39 cellular contexts compared by ENCODE assay signal in the genomic region with DNA sequence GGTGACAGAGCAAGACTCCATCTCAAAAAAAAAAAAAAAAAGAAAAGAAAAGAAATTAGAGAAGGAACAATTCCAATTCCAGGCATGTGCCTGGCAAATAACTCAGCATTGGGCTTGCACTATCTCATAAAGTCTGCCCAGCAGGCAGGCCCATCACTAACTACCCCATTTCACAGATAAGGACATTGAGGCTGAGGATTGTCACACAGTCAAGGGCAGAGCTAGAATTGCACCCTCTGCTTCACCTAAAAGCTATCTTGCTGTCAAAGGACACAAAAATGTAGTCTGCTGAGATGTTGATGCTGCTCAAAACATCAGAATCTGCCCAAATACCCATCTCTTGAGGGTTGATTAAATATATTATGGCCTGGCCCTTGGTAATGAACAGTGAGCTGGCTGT.
"Had no signal": no experiment of that assay in that cellular context is flagged by ENCODE, and none has a peak within 500 bp of the region (broad histone marks: within the 10 kb centered on the region; RNA-seq: fewer than 3 reads in every experiment).

No MANE protein-coding gene starts in this region.

- H3K4me3 Mint-ChIP-seq: activated CD4-positive, alpha-beta memory T cell treated with anti-CD3 and anti-CD28 coated beads, Interleukin-2, amount 10 ng/mL, durations not matched to agents 7 days and 5 days; activated CD4-positive, alpha-beta T cell treated with anti-CD3 and anti-CD28 coated beads for 36 hours; activated CD4-positive, alpha-beta T cell treated with anti-CD3 and anti-CD28 coated beads, Interleukin-2, amount 10 ng/mL, durations not matched to agents 7 days and 5 days; activated CD8-positive, alpha-beta T cell treated with anti-CD3 and anti-CD28 coated beads, Interleukin-2, amount 10 ng/mL, durations not matched to agents 7 days and 5 days; activated naive CD4-positive, alpha-beta T cell treated with anti-CD3 and anti-CD28 coated beads for 36 hours; activated naive CD8-positive, alpha-beta T cell treated with anti-CD3 and anti-CD28 coated beads for 36 hours; activated T-cell treated with anti-CD3 and anti-CD28 coated beads, Interleukin-2, amount 50 U/mL, for 4 hours; activated T-cell treated with anti-CD3 and anti-CD28 coated beads, Interleukin-2, amount 50 U/mL, for 72 hours; activated T-helper 1 cell treated with anti-CD3 and anti-CD28 coated beads, Interleukin-12 subunit alpha, Interleukin-12 subunit beta, Interleukin-2, Interleukin-4 antibody, amounts not matched to agents 30 ng/mL and 10 ng/mL and 1 ng/mL, durations not matched to agents 14 hours and 24 hours and 36 hours; activated T-helper 17 cell treated with anti-CD3 and anti-CD28 coated beads, Interleukin-2, amount 50 U/mL, for 72 hours; T-helper 1 cell treated with Interleukin-12 subunit alpha and Interleukin-12 subunit beta and Interleukin-4 antibody, amounts not matched to agents 30 μg/mL and 1 μg/mL, for 36 hours; T-helper 2 cell treated with Interferon-gamma antibody and Interleukin-4, amounts not matched to agents 5 μg/mL and 100 μg/mL, for 36 hours had no signal

- H3K36me3 Mint-ChIP-seq: activated naive CD4-positive, alpha-beta T cell treated with anti-CD3 and anti-CD28 coated beads, Interleukin-2, amount 50 U/mL, for 72 hours; activated naive CD8-positive, alpha-beta T cell treated with anti-CD3 and anti-CD28 coated beads for 36 hours had no signal

- H3K27ac ChIP-seq: adrenal gland, body of pancreas, brain microvascular endothelial cell, breast epithelium, VCaP had no signal

- H3K4me3 ChIP-seq: adrenal gland, body of pancreas, breast epithelium had no signal

- H3K9me3 Mint-ChIP-seq: activated CD4-positive, alpha-beta memory T cell treated with anti-CD3 and anti-CD28 coated beads, Interleukin-2, amount 10 ng/mL, durations not matched to agents 7 days and 5 days; activated CD4-positive, alpha-beta T cell treated with anti-CD3 and anti-CD28 coated beads, Interleukin-2, amount 10 ng/mL, durations not matched to agents 7 days and 5 days; activated naive CD4-positive, alpha-beta T cell treated with anti-CD3 and anti-CD28 coated beads for 36 hours; activated naive CD4-positive, alpha-beta T cell treated with anti-CD3 and anti-CD28 coated beads, Interleukin-2, amount 50 U/mL, for 72 hours; activated naive CD8-positive, alpha-beta T cell treated with anti-CD3 and anti-CD28 coated beads for 36 hours; activated T-cell treated with anti-CD3 and anti-CD28 coated beads, Interleukin-2, amount 50 U/mL, for 4 hours; activated T-cell treated with anti-CD3 and anti-CD28 coated beads, Interleukin-2, amount 50 U/mL, for 72 hours; activated T-helper 1 cell treated with anti-CD3 and anti-CD28 coated beads, Interleukin-12 subunit alpha, Interleukin-12 subunit beta, Interleukin-2, Interleukin-4 antibody, amounts not matched to agents 30 ng/mL and 10 ng/mL and 1 ng/mL, durations not matched to agents 14 hours and 24 hours and 36 hours; activated T-helper 17 cell treated with anti-CD3 and anti-CD28 coated beads, Interleukin-2, amount 50 U/mL, for 72 hours; T-helper 1 cell treated with Interleukin-12 subunit alpha and Interleukin-12 subunit beta and Interleukin-4 antibody, amounts not matched to agents 30 μg/mL and 1 μg/mL, for 36 hours; T-helper 2 cell treated with Interferon-gamma antibody and Interleukin-4, amounts not matched to agents 5 μg/mL and 100 μg/mL, for 36 hours had no signal

- H3K27me3 ChIP-seq: body of pancreas, brain microvascular endothelial cell, breast epithelium had no signal

- H3K9me3 ChIP-seq: adrenal gland, body of pancreas had no signal

- H3K36me3 ChIP-seq: adrenal gland, brain microvascular endothelial cell, breast epithelium had no signal

- H3K27me3 Mint-ChIP-seq: activated T-helper 17 cell treated with anti-CD3 and anti-CD28 coated beads, Interleukin-2, amount 50 U/mL, for 72 hours had no signal

- FAIRE-seq: astrocyte, TTC549 had no signal

- H3K27ac Mint-ChIP-seq: activated CD4-positive, alpha-beta memory T cell treated with anti-CD3 and anti-CD28 coated beads, Interleukin-2, amount 10 ng/mL, durations not matched to agents 7 days and 5 days; activated CD4-positive, alpha-beta T cell treated with anti-CD3 and anti-CD28 coated beads for 36 hours; activated CD4-positive, alpha-beta T cell treated with anti-CD3 and anti-CD28 coated beads, Interleukin-2, amount 10 ng/mL, durations not matched to agents 7 days and 5 days; activated CD8-positive, alpha-beta T cell treated with anti-CD3 and anti-CD28 coated beads, Interleukin-2, amount 10 ng/mL, durations not matched to agents 7 days and 5 days; activated naive CD4-positive, alpha-beta T cell treated with anti-CD3 and anti-CD28 coated beads for 36 hours; activated naive CD4-positive, alpha-beta T cell treated with anti-CD3 and anti-CD28 coated beads, Interleukin-2, amount 50 U/mL, for 72 hours; activated naive CD8-positive, alpha-beta T cell treated with anti-CD3 and anti-CD28 coated beads for 36 hours; activated T-cell treated with anti-CD3 and anti-CD28 coated beads, Interleukin-2, amount 50 U/mL, for 72 hours; activated T-helper 1 cell treated with anti-CD3 and anti-CD28 coated beads, Interleukin-12 subunit alpha, Interleukin-12 subunit beta, Interleukin-2, Interleukin-4 antibody, amounts not matched to agents 30 ng/mL and 10 ng/mL and 1 ng/mL, durations not matched to agents 14 hours and 24 hours and 36 hours; activated T-helper 17 cell treated with anti-CD3 and anti-CD28 coated beads, Interleukin-2, amount 50 U/mL, for 72 hours; T-helper 1 cell treated with Interleukin-12 subunit alpha and Interleukin-12 subunit beta and Interleukin-4 antibody, amounts not matched to agents 30 μg/mL and 1 μg/mL, for 36 hours; T-helper 2 cell treated with Interferon-gamma antibody and Interleukin-4, amounts not matched to agents 5 μg/mL and 100 μg/mL, for 36 hours had no signal

- ATAC-seq: activated CD4-positive, alpha-beta T cell treated with anti-CD3 and anti-CD28 coated beads for 36 hours; activated CD4-positive, CD25-positive, alpha-beta regulatory T cell treated with anti-CD3 and anti-CD28 coated beads, Interleukin-2, amount 50 U/mL, for 24 hours; activated CD8-positive, alpha-beta T cell treated with anti-CD3 and anti-CD28 coated beads, Interleukin-2, amount 10 ng/mL, durations not matched to agents 7 days and 5 days; activated naive CD4-positive, alpha-beta T cell treated with anti-CD3 and anti-CD28 coated beads, Interleukin-2, amount 50 U/mL, for 72 hours; activated T-cell treated with anti-CD3 and anti-CD28 coated beads, Interleukin-2, amount 50 U/mL, for 4 hours; activated T-cell treated with anti-CD3 and anti-CD28 coated beads, Interleukin-2, amount 50 U/mL, for 72 hours; activated T-helper 17 cell treated with anti-CD3 and anti-CD28 coated beads, Interleukin-2, amount 50 U/mL, for 72 hours; body of pancreas had no signal

- DNase-seq: activated CD4-positive, alpha-beta memory T cell treated with anti-CD3 and anti-CD28 coated beads, Interleukin-2, amount 10 ng/mL, durations not matched to agents 7 days and 5 days; activated CD4-positive, alpha-beta T cell treated with anti-CD3 and anti-CD28 coated beads for 1 hour; activated CD4-positive, alpha-beta T cell treated with anti-CD3 and anti-CD28 coated beads for 36 hours; activated CD4-positive, alpha-beta T cell treated with anti-CD3 and anti-CD28 coated beads for 48 hours; activated CD4-positive, alpha-beta T cell treated with anti-CD3 and anti-CD28 coated beads, Interleukin-2, amount 10 ng/mL, durations not matched to agents 7 days and 5 days; activated CD4-positive, alpha-beta T cell treated with anti-CD3 and anti-CD28 coated beads, Interleukin-2, amount 50 U/mL, for 48 hours; activated CD4-positive, CD25-positive, alpha-beta regulatory T cell; activated CD8-positive, alpha-beta memory T cell treated with anti-CD3 and anti-CD28 coated beads for 24 hours; activated CD8-positive, alpha-beta memory T cell treated with anti-CD3 and anti-CD28 coated beads, Interleukin-2, amount 50 U/mL, for 4 hours; activated CD8-positive, alpha-beta T cell treated with anti-CD3 and anti-CD28 coated beads, Interleukin-2, amount 10 ng/mL, durations not matched to agents 7 days and 5 days; activated effector memory CD4-positive, alpha-beta T cell treated with anti-CD3 and anti-CD28 coated beads, Interleukin-2, amount 50 U/mL, for 16 hours; activated gamma-delta T cell treated with Interleukin-2 at 50 U/mL for 16 hours; activated naive CD4-positive, alpha-beta T cell; activated naive CD4-positive, alpha-beta T cell treated with anti-CD3 and anti-CD28 coated beads for 36 hours; activated naive CD4-positive, alpha-beta T cell treated with anti-CD3 and anti-CD28 coated beads, Interleukin-2, amount 50 U/mL, for 16 hours; activated naive CD8-positive, alpha-beta T cell treated with anti-CD3 and anti-CD28 coated beads for 36 hours; activated T-cell treated with anti-CD3 and anti-CD28 coated beads for 4 hours; activated T-cell treated with anti-CD3 and anti-CD28 coated beads, Interleukin-2, amount 50 U/mL, for 1 hour; activated T-cell treated with anti-CD3 and anti-CD28 coated beads, Interleukin-2, amount 50 U/mL, for 4 hours; activated T-cell treated with anti-CD3 and anti-CD28 coated beads, Interleukin-2, amount 50 U/mL, for 72 hours; adrenal gland; amniotic stem cell; aorta; body of pancreas; brain microvascular endothelial cell; central memory CD4-positive, alpha-beta T cell; T-helper 1 cell; T-helper 2 cell; T-helper 9 cell had no signal
